In the genomic region with DNA sequence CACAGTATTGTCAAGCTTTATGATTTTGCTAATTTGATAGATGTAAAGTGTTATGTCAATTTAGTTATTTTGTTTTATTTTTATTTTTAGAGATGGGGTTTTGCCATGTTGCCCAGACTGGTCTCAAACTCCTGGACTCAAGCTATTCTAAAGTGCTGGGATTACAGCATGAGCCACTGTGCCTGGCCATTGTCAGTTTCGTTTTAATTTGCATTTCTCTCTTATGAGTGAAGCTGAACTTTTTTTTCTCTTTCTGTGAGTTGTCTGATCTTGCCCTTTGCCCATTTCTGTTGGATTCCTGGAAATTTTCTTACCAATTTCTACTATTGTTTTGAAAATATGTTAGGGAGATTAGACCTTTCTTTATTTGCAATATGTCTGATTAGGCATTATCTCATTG, we compare ENCODE assay signal across 17 cellular contexts. TPM values are rescaled to one million over a fixed set of nuclear protein-coding genes. Genes with fewer than 3 reads are reported as not detected.
DNase-seq lines count a peak whose midpoint lies in the region; ATAC-seq and TF ChIP-seq lines count a peak whose summit lies in the region.
"Had no signal": no experiment of that assay in that cellular context is flagged by ENCODE, and none has a peak within 500 bp of the region (broad histone marks: within the 10 kb centered on the region; RNA-seq: fewer than 3 reads in every experiment).

No MANE protein-coding gene starts in this region.

- POLR2A ChIA-PET in CD4-positive, alpha-beta T cell (lab: Charles Lee) = no interaction called here

- no peaks in the 10 kb centered on the region for H3K36me3 ChIP-seq in MM.1S (replicated peaks; ENCODE audit: insufficient read depth, low read length)

- no peaks in the 10 kb centered on the region; the same call in 1 of the 2 replicates for H4K20me1 ChIP-seq in MM.1S (ENCODE audit: insufficient read depth, low read length)

- no peak overlapping the region for H3K27ac ChIP-seq in MM.1S (ENCODE audit: low read length)
- H3K27ac ChIP-seq in CD4-positive, alpha-beta T cell (ENCODE audit: low read depth, low read length) = no peak overlapping the region

- peaks cover 7% of the 10 kb centered on the region; the same call in 1 of the 2 replicates for H3F3A ChIP-seq in MM.1S (ENCODE audit: insufficient read depth, low read length)

- no peak overlapping the region for H3K9ac ChIP-seq in MM.1S (ENCODE audit: low read length)

- no peaks in the 10 kb centered on the region for H3K9me3 Mint-ChIP-seq in central memory CD8-positive, alpha-beta T cell
- H3K9me3 Mint-ChIP-seq in CD4-positive, alpha-beta T cell = no peaks in the 10 kb centered on the region
- H3K9me3 Mint-ChIP-seq: HFFc6 had no signal

- ATAC-seq in GM18498 (IDR thresholded peaks at IDR 0.05; ENCODE audit: unreplicated experiment) (peak; percentile 59), GM21390 (IDR thresholded peaks at IDR 0.05; ENCODE audit: unreplicated experiment) (peak; percentile 54)
- ATAC-seq in central memory CD8-positive, alpha-beta T cell (replicated peaks; ENCODE audit: extremely low read depth, poor library complexity, severe bottlenecking) = no peak
- ATAC-seq in CD4-positive, alpha-beta T cell (ENCODE audit: poor library complexity) = no peak
- ATAC-seq: HCT116 had no signal

- no peak overlapping the region for H2AFZ ChIP-seq in MM.1S (ENCODE audit: low read length)

- no peaks in the 10 kb centered on the region for H3K27me3 Mint-ChIP-seq in central memory CD8-positive, alpha-beta T cell
- H3K27me3 Mint-ChIP-seq in CD4-positive, alpha-beta T cell = no peaks in the 10 kb centered on the region
- H3K27me3 Mint-ChIP-seq: CD4-positive, CD25-positive, alpha-beta regulatory T cell had no signal

- peak overlapping the region; percentile 58 for H3K27ac Mint-ChIP-seq in central memory CD8-positive, alpha-beta T cell (ENCODE audit: low read depth)
- H3K27ac Mint-ChIP-seq in CD4-positive, alpha-beta T cell = no peak overlapping the region
- H3K27ac Mint-ChIP-seq: CD4-positive, CD25-positive, alpha-beta regulatory T cell; HFFc6 had no signal

- peaks cover 14% of the 10 kb centered on the region for H3K4me1 ChIP-seq in MM.1S (ENCODE audit: low read length)
- H3K4me1 ChIP-seq: BE2C, Caco-2 had no signal

- no peaks in the 10 kb centered on the region for H3K79me2 ChIP-seq in MM.1S (ENCODE audit: low read length)

- H3K4me3 Mint-ChIP-seq in central memory CD8-positive, alpha-beta T cell = no peak overlapping the region
- H3K4me3 Mint-ChIP-seq in CD4-positive, alpha-beta T cell = no peak overlapping the region
- H3K4me3 Mint-ChIP-seq: CD4-positive, CD25-positive, alpha-beta regulatory T cell; HFFc6 had no signal

- intact Hi-C loops in CD4-positive, alpha-beta T cell (cut with DNase I, micrococcal nuclease) = no loop called here

- H3K9me3 ChIP-seq in MM.1S (replicated peaks; ENCODE audit: insufficient read depth, low read length) = no peaks in the 10 kb centered on the region
- no peaks in the 10 kb centered on the region for H3K9me3 ChIP-seq in CD4-positive, alpha-beta T cell (ENCODE audit: control insufficient read depth, low read length)
- H3K9me3 ChIP-seq: BE2C, Caco-2 had no signal

- peaks cover 4% of the 10 kb centered on the region for H3K36me3 Mint-ChIP-seq in central memory CD8-positive, alpha-beta T cell (ENCODE audit: insufficient read depth)
- peaks cover 58% of the 10 kb centered on the region for H3K36me3 Mint-ChIP-seq in CD4-positive, alpha-beta T cell (ENCODE audit: low read depth)

- peak overlapping the region; percentile 6; the same call in 1 of the 2 replicates for H3K4me2 ChIP-seq in MM.1S (ENCODE audit: low read depth, low read length)

- no peaks in the 10 kb centered on the region for H3K9me2 ChIP-seq in MM.1S (replicated peaks; ENCODE audit: insufficient read depth, low read length)

- CTCF ChIA-PET in CD4-positive, alpha-beta T cell (lab: Charles Lee) = no interaction called here

- H3K4me3 ChIP-seq in MM.1S (ENCODE audit: low read length) = no peak overlapping the region

- TF ChIP-seq CTCF in MM.1S (IDR thresholded peaks at IDR 0.05; ENCODE audit: low read length) = no peak
- TF ChIP-seq CTCF in CD4-positive, alpha-beta T cell (IDR thresholded peaks at IDR 0.05) = no peak

- no peaks in the 10 kb centered on the region for H3K4me1 Mint-ChIP-seq in central memory CD8-positive, alpha-beta T cell
- H3K4me1 Mint-ChIP-seq in CD4-positive, alpha-beta T cell (ENCODE audit: low read depth) = no peaks in the 10 kb centered on the region

- peak; percentile 35 for DNase-seq in MM.1S
- no peak for DNase-seq in central memory CD8-positive, alpha-beta T cell (ENCODE audit: low spot score in 2 of 2)
- DNase-seq in NCI-H526 (lab: John Stamatoyannopoulos, UW) = no peak
- DNase-seq in SW480 (ENCODE audit: low spot score) = no peak
- DNase-seq in CD4-positive, alpha-beta T cell = no peak
- DNase-seq: ACHN; BE2C; C1 segment of cervical spinal cord; Caco-2; CD4-positive, CD25-positive, alpha-beta regulatory T cell; GOT3; H7; HFFc6; KG1 had no signal

- H3K27me3 ChIP-seq in MM.1S (replicated peaks; ENCODE audit: insufficient read depth, low read length) = no peaks in the 10 kb centered on the region
- no peaks in the 10 kb centered on the region for H3K27me3 ChIP-seq in CD4-positive, alpha-beta T cell (ENCODE audit: control insufficient read depth, insufficient read depth, low read length)
- H3K27me3 ChIP-seq: BE2C had no signal

RNA-seq across cellular contexts. Expression of a gene that starts 15.5 kb away (rescaled TPM):
- 10 to 100 TPM in 1 of 2 experiments, 1 to 10 TPM in 1; 9.7 to 10.6 TPM for total RNA-seq in CD4-positive, alpha-beta T cell

RNA-seq across cellular contexts. Expression of a gene that starts 55.1 kb away (rescaled TPM):
- 10 to 100 TPM; 36.5 to 42.9 TPM for total RNA-seq in CD4-positive, alpha-beta T cell

RNA-seq across cellular contexts. Expression of a gene that starts 55.3 kb away (rescaled TPM):
- total RNA-seq in CD4-positive, alpha-beta T cell = 10 to 100 TPM; 12.2 to 12.5 TPM

Comparison
In these comparisons a context has a peak if more than half of its experiments do, and no peak if none do; other contexts are left out.
1. ATAC-seq: peak in GM18498 (single experiment) and GM21390 (single experiment); none in central memory CD8-positive, alpha-beta T cell (single experiment) and CD4-positive, alpha-beta T cell (single experiment).